In the genomic region with DNA sequence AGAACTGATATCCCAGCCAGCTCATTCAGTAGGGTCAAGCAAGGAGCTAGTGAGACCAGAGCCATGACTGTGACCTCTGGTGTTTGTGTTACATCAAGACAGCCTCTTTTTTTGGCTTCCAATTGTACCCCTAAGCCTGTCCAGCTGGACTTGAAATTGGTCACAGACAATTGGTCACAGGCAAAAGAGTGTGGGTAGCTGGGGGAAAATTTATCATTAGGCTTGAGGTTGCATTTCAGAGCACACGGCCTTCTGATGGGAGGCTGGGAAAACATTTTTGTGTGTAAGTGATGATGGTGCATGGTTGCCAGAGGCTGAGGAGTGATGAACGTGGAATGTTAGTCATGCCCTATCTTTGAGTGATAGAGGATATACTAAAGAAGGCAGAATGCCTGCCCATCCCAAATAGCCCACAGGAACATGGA, we compare ENCODE assay signal across 26 cellular contexts.
A peak's percentile ranks its signal among the peaks of the same experiment; 100 is the strongest.
DNase-seq lines count a peak whose midpoint lies in the region; ATAC-seq, FAIRE-seq and TF ChIP-seq lines count a peak whose summit lies in the region.
"Had no signal": no experiment of that assay in that cellular context is flagged by ENCODE, and none has a peak within 500 bp of the region (broad histone marks: within the 10 kb centered on the region; RNA-seq: fewer than 3 reads in every experiment).

No MANE protein-coding gene starts in this region.

- peaks cover 3% of the 10 kb centered on the region for H3K27me3 Mint-ChIP-seq in type B pancreatic cell

- H3K27ac ChIP-seq in lung (ENCODE audit: low read depth in 1 of 2, low read length in 1 of 2) = no peak overlapping the region
- H3K27ac ChIP-seq in effector memory CD4-positive, alpha-beta T cell (ENCODE audit: insufficient read depth, low read length, poor library complexity, severe bottlenecking) = no peak overlapping the region
- H3K27ac ChIP-seq: ascending aorta, neural progenitor cell had no signal

- H3K4me3 ChIP-seq in fibroblast of mammary gland (ENCODE audit: control insufficient read depth, low read depth, low read length) = no peak overlapping the region
- no peak overlapping the region for H3K4me3 ChIP-seq in lung
- H3K4me3 ChIP-seq in effector memory CD4-positive, alpha-beta T cell (ENCODE audit: insufficient read depth, low read depth, low read length, poor library complexity, severe bottlenecking) = no peak overlapping the region
- H3K4me3 ChIP-seq: ascending aorta, neural progenitor cell had no signal

- no peaks in the 10 kb centered on the region for H3K4me1 ChIP-seq in lung (ENCODE audit: control insufficient read depth in 2 of 2, insufficient read depth in 2 of 2, low read length in 2 of 2)
- H3K4me1 ChIP-seq in effector memory CD4-positive, alpha-beta T cell (ENCODE audit: control insufficient read depth, insufficient read depth, low read length, poor library complexity, severe bottlenecking) = no peaks in the 10 kb centered on the region

- H3K4me1 Mint-ChIP-seq in type B pancreatic cell (ENCODE audit: unreplicated experiment) = peaks cover 8% of the 10 kb centered on the region
- H3K4me1 Mint-ChIP-seq: activated CD4-positive, alpha-beta T cell treated with anti-CD3 and anti-CD28 coated beads for 36 hours; CD8-positive, alpha-beta memory T cell had no signal

- peak overlapping the region; percentile 13 for H3K27ac Mint-ChIP-seq in type B pancreatic cell
- H3K27ac Mint-ChIP-seq: activated CD4-positive, alpha-beta T cell treated with anti-CD3 and anti-CD28 coated beads for 36 hours; activated T-cell treated with anti-CD3 and anti-CD28 coated beads, Interleukin-2, amount 50 U/mL, for 72 hours; CD8-positive, alpha-beta memory T cell; neural progenitor cell had no signal

- 67 to 87% methylated on average over 2 of the region's 2 CpGs for WGBS in lung, 2 donors

- no peaks in the 10 kb centered on the region for H3K9me3 ChIP-seq in lung (ENCODE audit: control insufficient read depth in 2 of 2, insufficient read depth in 1 of 2, low read length in 1 of 2)
- H3K9me3 ChIP-seq in effector memory CD4-positive, alpha-beta T cell (ENCODE audit: control insufficient read depth, low read length) = no peaks in the 10 kb centered on the region
- H3K9me3 ChIP-seq: ascending aorta had no signal

- no peak for FAIRE-seq in frontal cortex (lab: Jason Lieb, UNC)
- FAIRE-seq: GM12892, TTC549 had no signal

- H3K27me3 ChIP-seq in lung (ENCODE audit: control insufficient read depth, insufficient read depth) = no peaks in the 10 kb centered on the region
- H3K27me3 ChIP-seq in effector memory CD4-positive, alpha-beta T cell (replicated peaks; ENCODE audit: control insufficient read depth, insufficient read depth, low read length, poor library complexity, severe bottlenecking) = no peaks in the 10 kb centered on the region
- H3K27me3 ChIP-seq: ascending aorta, neural progenitor cell had no signal

- no peak overlapping the region for H3K4me3 Mint-ChIP-seq in type B pancreatic cell
- H3K4me3 Mint-ChIP-seq: activated CD4-positive, alpha-beta T cell treated with anti-CD3 and anti-CD28 coated beads for 36 hours; activated T-cell treated with anti-CD3 and anti-CD28 coated beads, Interleukin-2, amount 50 U/mL, for 72 hours; CD8-positive, alpha-beta memory T cell; neural progenitor cell had no signal

- H3K36me3 ChIP-seq in lung (ENCODE audit: control insufficient read depth in 2 of 2, insufficient read depth in 2 of 2, low read length in 2 of 2) = no peaks in the 10 kb centered on the region
- no peaks in the 10 kb centered on the region for H3K36me3 ChIP-seq in effector memory CD4-positive, alpha-beta T cell (ENCODE audit: control insufficient read depth, insufficient read depth, low read length)
- H3K36me3 ChIP-seq: ascending aorta, neural progenitor cell had no signal

- DNase-seq in NCI-H226 (peak; percentile 42), fibroblast of mammary gland (ENCODE audit: low read depth) (peak; percentile 30), lung (ENCODE audit: low spot score) (peak; percentile 35), type B pancreatic cell (ENCODE audit: extremely low spot score, unreplicated experiment) (no peak), NCI-H2171 treated with DMSO at 0.1 percent for 48 hours (lab: John Stamatoyannopoulos, UW) (no peak), frontal cortex (ENCODE audit: low spot score in 2 of 2) (no peak)
- DNase-seq in effector memory CD4-positive, alpha-beta T cell = no peak
- DNase-seq: activated CD4-positive, alpha-beta T cell treated with anti-CD3 and anti-CD28 coated beads for 36 hours; activated naive CD4-positive, alpha-beta T cell treated with anti-CD3 and anti-CD28 coated beads, Interleukin-2, amount 50 U/mL, for 16 hours; activated T-cell treated with anti-CD3 and anti-CD28 coated beads, Interleukin-2, amount 50 U/mL, for 72 hours; AML-193; CD8-positive, alpha-beta memory T cell; DMS53; effector CD8-positive, alpha-beta T cell; KBM-7; NCI-H1436 treated with DMSO at 0.1 percent for 48 hours; NCI-H524 treated with DMSO at 0.1 percent for 48 hours; SHP77; stimulated activated CD4-positive, alpha-beta T cell treated with anti-CD3 and anti-CD28 coated beads, Interleukin-4, amount 100 ng/mL, for 4 hours; stimulated activated naive CD8-positive, alpha-beta T cell treated with anti-CD3 and anti-CD28 coated beads, Interleukin-15, Interleukin-2, amounts not matched to agents 100 U/mL and 50 U/mL, for 24 hours had no signal

- ATAC-seq in lung (ENCODE audit: insufficient read depth, low FRiP score) = peak; percentile 66
- no peak for ATAC-seq in activated CD4-positive, CD25-positive, alpha-beta regulatory T cell treated with anti-CD3 and anti-CD28 coated beads, Interleukin-2, amount 50 U/mL, for 24 hours
- ATAC-seq: activated CD4-positive, alpha-beta T cell treated with anti-CD3 and anti-CD28 coated beads for 36 hours; activated T-cell treated with anti-CD3 and anti-CD28 coated beads, Interleukin-2, amount 50 U/mL, for 72 hours; esophagus mucosa; stimulated activated naive CD8-positive, alpha-beta T cell treated with anti-CD3 and anti-CD28 coated beads, Interleukin-15, Interleukin-2, amounts not matched to agents 100 U/mL and 50 U/mL, for 24 hours had no signal

- no peaks in the 10 kb centered on the region for H3K9me3 Mint-ChIP-seq in type B pancreatic cell
- H3K9me3 Mint-ChIP-seq: activated T-cell treated with anti-CD3 and anti-CD28 coated beads, Interleukin-2, amount 50 U/mL, for 72 hours; neural progenitor cell had no signal

- H3K36me3 Mint-ChIP-seq in type B pancreatic cell = no peaks in the 10 kb centered on the region
- H3K36me3 Mint-ChIP-seq: CD8-positive, alpha-beta memory T cell; neural progenitor cell had no signal

- TF ChIP-seq CTCF in fibroblast of mammary gland (conservative IDR thresholded peaks at IDR 0.05; ENCODE audit: control insufficient read depth, insufficient read depth, low read depth, low read length) (no peak), lung (IDR thresholded peaks at IDR 0.05; ENCODE audit: control extremely low read depth, extremely low read depth) (no peak), type B pancreatic cell (conservative IDR thresholded peaks at IDR 0.05) (no peak)

Comparison
In these comparisons a context has a peak if more than half of its experiments do, and no peak if none do; other contexts are left out.
1. DNase-seq: peak in NCI-H226 (single experiment), fibroblast of mammary gland (single experiment) and lung (single experiment); none in type B pancreatic cell (single experiment), NCI-H2171 treated with DMSO at 0.1 percent for 48 hours (single experiment), effector memory CD4-positive, alpha-beta T cell (0 of 3) and frontal cortex (0 of 2).